ENCODE assay signal across 1 cellular context in the genomic region with DNA sequence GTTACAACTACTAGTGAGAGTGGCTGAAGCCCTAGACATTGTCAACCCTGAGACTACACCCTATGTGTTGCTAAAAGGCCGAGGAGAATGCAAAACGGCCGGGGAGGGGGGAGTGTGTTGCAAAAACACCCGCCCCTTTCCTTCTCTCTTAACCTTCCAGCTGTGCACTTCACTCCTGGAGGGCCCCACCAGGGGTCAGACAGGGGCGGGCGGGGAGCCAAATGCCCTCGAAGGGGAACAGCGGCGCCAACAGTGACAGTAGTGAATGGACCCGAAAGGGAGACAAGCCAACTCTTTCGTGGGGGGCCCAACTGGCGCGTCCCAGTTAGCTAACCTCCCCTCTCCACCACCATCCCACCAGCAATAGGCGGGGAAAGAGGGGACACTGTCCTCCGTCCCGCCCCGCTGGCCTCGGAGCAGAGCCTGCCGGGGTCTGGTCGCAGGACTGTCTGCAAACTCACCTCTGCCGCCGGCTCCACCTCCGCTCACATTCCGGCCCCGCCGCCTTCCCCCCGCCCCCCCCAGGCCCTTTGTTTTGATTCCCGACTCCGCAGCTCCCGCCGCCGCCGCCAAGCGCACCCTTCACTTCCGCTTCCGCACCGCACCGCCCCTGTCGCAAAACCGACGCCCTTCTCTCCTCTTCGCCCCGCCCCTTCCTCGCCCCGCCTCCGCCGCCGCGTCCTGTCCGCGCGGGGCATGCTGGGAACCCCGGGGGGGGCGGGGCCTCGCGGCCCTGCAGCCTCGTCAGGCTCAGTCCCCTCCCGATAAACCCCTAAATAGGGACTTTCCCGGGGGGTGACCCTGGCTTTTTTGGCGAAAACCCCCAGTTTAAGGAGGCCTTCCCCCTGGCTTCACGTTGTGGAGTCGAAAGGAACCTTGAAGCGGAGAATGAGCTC.
TF ChIP-seq lines count a peak whose summit lies in the region.

A gene with protein sequence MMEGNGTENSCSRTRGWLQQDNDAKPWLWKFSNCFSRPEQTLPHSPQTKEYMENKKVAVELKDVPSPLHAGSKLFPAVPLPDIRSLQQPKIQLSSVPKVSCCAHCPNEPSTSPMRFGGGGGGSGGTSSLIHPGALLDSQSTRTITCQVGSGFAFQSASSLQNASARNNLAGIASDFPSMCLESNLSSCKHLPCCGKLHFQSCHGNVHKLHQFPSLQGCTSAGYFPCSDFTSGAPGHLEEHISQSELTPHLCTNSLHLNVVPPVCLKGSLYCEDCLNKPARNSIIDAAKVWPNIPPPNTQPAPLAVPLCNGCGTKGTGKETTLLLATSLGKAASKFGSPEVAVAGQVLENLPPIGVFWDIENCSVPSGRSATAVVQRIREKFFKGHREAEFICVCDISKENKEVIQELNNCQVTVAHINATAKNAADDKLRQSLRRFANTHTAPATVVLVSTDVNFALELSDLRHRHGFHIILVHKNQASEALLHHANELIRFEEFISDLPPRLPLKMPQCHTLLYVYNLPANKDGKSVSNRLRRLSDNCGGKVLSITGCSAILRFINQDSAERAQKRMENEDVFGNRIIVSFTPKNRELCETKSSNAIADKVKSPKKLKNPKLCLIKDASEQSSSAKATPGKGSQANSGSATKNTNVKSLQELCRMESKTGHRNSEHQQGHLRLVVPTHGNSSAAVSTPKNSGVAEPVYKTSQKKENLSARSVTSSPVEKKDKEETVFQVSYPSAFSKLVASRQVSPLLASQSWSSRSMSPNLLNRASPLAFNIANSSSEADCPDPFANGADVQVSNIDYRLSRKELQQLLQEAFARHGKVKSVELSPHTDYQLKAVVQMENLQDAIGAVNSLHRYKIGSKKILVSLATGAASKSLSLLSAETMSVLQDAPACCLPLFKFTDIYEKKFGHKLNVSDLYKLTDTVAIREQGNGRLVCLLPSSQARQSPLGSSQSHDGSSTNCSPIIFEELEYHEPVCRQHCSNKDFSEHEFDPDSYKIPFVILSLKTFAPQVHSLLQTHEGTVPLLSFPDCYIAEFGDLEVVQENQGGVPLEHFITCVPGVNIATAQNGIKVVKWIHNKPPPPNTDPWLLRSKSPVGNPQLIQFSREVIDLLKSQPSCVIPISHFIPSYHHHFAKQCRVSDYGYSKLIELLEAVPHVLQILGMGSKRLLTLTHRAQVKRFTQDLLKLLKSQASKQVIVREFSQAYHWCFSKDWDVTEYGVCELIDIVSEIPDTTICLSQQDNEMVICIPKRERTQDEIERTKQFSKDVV (N-terminal part only) (minus strand): TSS at position 598 of the 896 bp plus-strand sequence. CDS start 3,921 bp downstream, outside the sequence.

TF ChIP-seq in K562, 482 proteins besides CTCF, POLR2A, EP300 and RAD21 (continued from another document and continues in another):
- TF ChIP-seq CREB3L1 (IDR thresholded peaks at IDR 0.05; ENCODE audit: borderline replicate concordance, low read depth): no peak; the same call in 1 of the 2 replicates
- TF ChIP-seq ZNF165 (CRISPR knock-in tag; IDR thresholded peaks at IDR 0.05; ENCODE audit: borderline replicate concordance): no peak
- no peak for TF ChIP-seq ZNF41 (CRISPR knock-in tag; conservative IDR thresholded peaks at IDR 0.05)
- no peak for TF ChIP-seq SMAD3 (CRISPR knock-in tag; conservative IDR thresholded peaks at IDR 0.05)
- peak; percentile 28 for TF ChIP-seq MEIS2 (IDR thresholded peaks at IDR 0.05; ENCODE audit: partially characterized antibody)
- peak; percentile 53; the same call in 1 of the 2 replicates for TF ChIP-seq ZNF766 (CRISPR knock-in tag; conservative IDR thresholded peaks at IDR 0.05)
- TF ChIP-seq ATF3 (IDR thresholded peaks at IDR 0.05): 0 out of 2 replicates have a peak, but pooled peaks have one; percentile 14
- no peak for TF ChIP-seq ATF3 (CRISPR knock-in tag; conservative IDR thresholded peaks at IDR 0.05)
- no peak for TF ChIP-seq THRAP3 (IDR thresholded peaks at IDR 0.05; ENCODE audit: borderline replicate concordance)
- TF ChIP-seq ZNF589 (CRISPR knock-in tag; IDR thresholded peaks at IDR 0.05; ENCODE audit: low read depth): no peak
- TF ChIP-seq ZNF140 (CRISPR knock-in tag; IDR thresholded peaks at IDR 0.05): no peak
- TF ChIP-seq ZHX1 (conservative IDR thresholded peaks at IDR 0.05; ENCODE audit: low read length): no peak
- TF ChIP-seq ZNF449 (CRISPR knock-in tag; IDR thresholded peaks at IDR 0.05): no peak
- no peak for TF ChIP-seq KDM2B (CRISPR knock-in tag; IDR thresholded peaks at IDR 0.05)
- TF ChIP-seq SMC3 (conservative IDR thresholded peaks at IDR 0.05; ENCODE audit: insufficient read depth, low read depth, low read length): peak; percentile 44; the same call in 1 of the 2 replicates
- TF ChIP-seq VEZF1 (CRISPR knock-in tag; IDR thresholded peaks at IDR 0.05): peak; percentile 95
- TF ChIP-seq, protein P1, sequence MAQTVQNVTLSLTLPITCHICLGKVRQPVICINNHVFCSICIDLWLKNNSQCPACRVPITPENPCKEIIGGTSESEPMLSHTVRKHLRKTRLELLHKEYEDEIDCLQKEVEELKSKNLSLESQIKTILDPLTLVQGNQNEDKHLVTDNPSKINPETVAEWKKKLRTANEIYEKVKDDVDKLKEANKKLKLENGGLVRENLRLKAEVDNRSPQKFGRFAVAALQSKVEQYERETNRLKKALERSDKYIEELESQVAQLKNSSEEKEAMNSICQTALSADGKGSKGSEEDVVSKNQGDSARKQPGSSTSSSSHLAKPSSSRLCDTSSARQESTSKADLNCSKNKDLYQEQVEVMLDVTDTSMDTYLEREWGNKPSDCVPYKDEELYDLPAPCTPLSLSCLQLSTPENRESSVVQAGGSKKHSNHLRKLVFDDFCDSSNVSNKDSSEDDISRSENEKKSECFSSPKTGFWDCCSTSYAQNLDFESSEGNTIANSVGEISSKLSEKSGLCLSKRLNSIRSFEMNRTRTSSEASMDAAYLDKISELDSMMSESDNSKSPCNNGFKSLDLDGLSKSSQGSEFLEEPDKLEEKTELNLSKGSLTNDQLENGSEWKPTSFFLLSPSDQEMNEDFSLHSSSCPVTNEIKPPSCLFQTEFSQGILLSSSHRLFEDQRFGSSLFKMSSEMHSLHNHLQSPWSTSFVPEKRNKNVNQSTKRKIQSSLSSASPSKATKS (CRISPR knock-in tag; IDR thresholded peaks at IDR 0.05): no peak
- TF ChIP-seq ZBED1 (IDR thresholded peaks at IDR 0.05): no peak
- no peak for TF ChIP-seq ILK (tag; IDR thresholded peaks at IDR 0.05; ENCODE audit: borderline replicate concordance, low read depth)
- peak; percentile 12; the same call in 1 of the 2 replicates for TF ChIP-seq MXI1 (IDR thresholded peaks at IDR 0.05; ENCODE audit: low read depth, low read length)
- no peak for TF ChIP-seq ZBTB49 (CRISPR knock-in tag; IDR thresholded peaks at IDR 0.05; ENCODE audit: borderline replicate concordance)
- peak; percentile 90 for TF ChIP-seq POLR2G (IDR thresholded peaks at IDR 0.05; ENCODE audit: low read depth, low read length)
- TF ChIP-seq KLF13 (tag; IDR thresholded peaks at IDR 0.05; ENCODE audit: borderline replicate concordance, low read depth): peak; percentile 75; the same call in 1 of the 2 replicates
- no peak for TF ChIP-seq TSC22D4 (tag; IDR thresholded peaks at IDR 0.05)
- peak; percentile 96 for TF ChIP-seq GABPA (tag; conservative IDR thresholded peaks at IDR 0.05; ENCODE audit: low read depth)
- TF ChIP-seq CBX5 (IDR thresholded peaks at IDR 0.05; ENCODE audit: borderline replicate concordance, low read depth): no peak; the same call in 1 of the 2 replicates
- TF ChIP-seq, protein P2, sequence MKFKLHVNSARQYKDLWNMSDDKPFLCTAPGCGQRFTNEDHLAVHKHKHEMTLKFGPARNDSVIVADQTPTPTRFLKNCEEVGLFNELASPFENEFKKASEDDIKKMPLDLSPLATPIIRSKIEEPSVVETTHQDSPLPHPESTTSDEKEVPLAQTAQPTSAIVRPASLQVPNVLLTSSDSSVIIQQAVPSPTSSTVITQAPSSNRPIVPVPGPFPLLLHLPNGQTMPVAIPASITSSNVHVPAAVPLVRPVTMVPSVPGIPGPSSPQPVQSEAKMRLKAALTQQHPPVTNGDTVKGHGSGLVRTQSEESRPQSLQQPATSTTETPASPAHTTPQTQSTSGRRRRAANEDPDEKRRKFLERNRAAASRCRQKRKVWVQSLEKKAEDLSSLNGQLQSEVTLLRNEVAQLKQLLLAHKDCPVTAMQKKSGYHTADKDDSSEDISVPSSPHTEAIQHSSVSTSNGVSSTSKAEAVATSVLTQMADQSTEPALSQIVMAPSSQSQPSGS (CRISPR knock-in tag; IDR thresholded peaks at IDR 0.05): no peak
- TF ChIP-seq ZNF431 (CRISPR knock-in tag; IDR thresholded peaks at IDR 0.05): no peak
- no peak for TF ChIP-seq ZNF232 (CRISPR knock-in tag; IDR thresholded peaks at IDR 0.05)
- no peak for TF ChIP-seq DDX20 (tag; IDR thresholded peaks at IDR 0.05; ENCODE audit: low read depth)
- TF ChIP-seq MBD2 (IDR thresholded peaks at IDR 0.05; ENCODE audit: borderline replicate concordance, low read depth): peak; percentile 7; the same call in 1 of the 2 replicates
- no peak for TF ChIP-seq HNRNPL (IDR thresholded peaks at IDR 0.05; ENCODE audit: low read depth, low read length)
